ENCODE assay signal across 8 cellular contexts in genomic region chr5:163506726-163507125, GRCh38. TPM values are rescaled to one million over a fixed set of nuclear protein-coding genes. Genes with fewer than 3 reads are reported as not detected.
DNase-seq lines count a peak whose midpoint lies in the region; ATAC-seq and TF ChIP-seq lines count a peak whose summit lies in the region.

No MANE protein-coding gene starts in this region.

- ATAC-seq in GM21360 (IDR thresholded peaks at IDR 0.05; ENCODE audit: unreplicated experiment) = no peak

- 20 to 44% methylated on average over 1 to 3 of the region's 8 CpGs for WGBS in mesodermal cell (ENCODE audit: insufficient coverage in 2 of 2), 2 experiments

- H3K36me3 ChIP-seq in breast epithelium = no peaks in the 10 kb centered on the region
- peaks cover 1% of the 10 kb centered on the region for H3K36me3 ChIP-seq in mesodermal cell (ENCODE audit: control insufficient read depth, insufficient read depth, low read length)

- H3K27ac ChIP-seq in breast epithelium = peak overlapping the region; percentile 98 to 99
- H3K27ac ChIP-seq in mesodermal cell (ENCODE audit: low read depth, low read length, severe bottlenecking) = no peak overlapping the region

- no peak for TF ChIP-seq POLR2A in breast epithelium (IDR thresholded peaks at IDR 0.05)

- H3K27me3 ChIP-seq in breast epithelium = no peaks in the 10 kb centered on the region

- H3K9me3 ChIP-seq in breast epithelium = no peaks in the 10 kb centered on the region
- no peaks in the 10 kb centered on the region for H3K9me3 ChIP-seq in mesodermal cell (ENCODE audit: control insufficient read depth, low read length)

- intact Hi-C loops in breast epithelium (cut with DNase I; ENCODE audit: low total_unique reads) (no loop called here), head of caudate nucleus (cut with DNase I) (no loop called here)

- H3K4me1 ChIP-seq in breast epithelium (peaks cover 5 to 18% of the 10 kb centered on the region in 2 donors), mesodermal cell (ENCODE audit: control insufficient read depth, insufficient read depth, low read length, poor library complexity, severe bottlenecking) (peaks cover 5% of the 10 kb centered on the region)

- no peak for TF ChIP-seq CTCF in breast epithelium (IDR thresholded peaks at IDR 0.05)

- DNase-seq in Caki2 (ENCODE audit: low read depth) = peak; percentile 30
- DNase-seq in LHCN-M2 (ENCODE audit: low read depth) = peak; percentile 40
- DNase-seq in breast epithelium (ENCODE audit: low spot score in 2 of 2) = no peak
- DNase-seq in germinal center (ENCODE audit: low spot score) = no peak
- no peak for DNase-seq in NCI-H1436 (lab: John Stamatoyannopoulos, UW)
- DNase-seq in head of caudate nucleus = no peak

- in situ Hi-C loops in Caki2 (cut with HindIII; ENCODE audit: low pct_unique_long_range_greater_than_20kb, low sequenced_read_pairs) = no loop called here

- H3K4me3 ChIP-seq in breast epithelium (peak overlapping the region; percentile 58 to 75 (median 71)), mesodermal cell (ENCODE audit: extremely low read depth, insufficient read depth, low read length, poor library complexity, severe bottlenecking) (peak overlapping the region; percentile 67)

RNA-seq across cellular contexts. Expression of gene MAT2B, which starts 1.3 kb away (rescaled TPM):
- 53.5 and 59.5 TPM in 2 replicates for total RNA-seq in Caki2 (2014; rRNA removed; shearing (Covaris generic); ENCODE audit: low replicate concordance)
- total RNA-seq in LHCN-M2 (2014; rRNA removed) = 65.3 and 73.0 TPM in 2 replicates
- polyA plus RNA-seq in LHCN-M2 (2012) = 42.7 TPM
- total RNA-seq in breast epithelium = 10 to 100 TPM; 49.0 to 68.8 (median 55.4) TPM
- 49.1 TPM for polyA plus RNA-seq in mesodermal cell (2013, experiment 1 of 2)
- polyA plus RNA-seq in mesodermal cell (2013, experiment 2 of 2) = 52.3 TPM

RNA-seq across cellular contexts. Expression of gene HMMR, which starts 46.3 kb away (rescaled TPM):
- total RNA-seq in Caki2 (2014; rRNA removed; shearing (Covaris generic); ENCODE audit: low replicate concordance) = 68.7 and 74.1 TPM in 2 replicates
- total RNA-seq in LHCN-M2 (2014; rRNA removed) (110 and 127 TPM in 2 replicates), breast epithelium (1 to 10 TPM in 1 of 3 donors, under 1 TPM in 1, not detected in 1; 0.15 to 3.5 TPM)
- 12.6 TPM for polyA plus RNA-seq in LHCN-M2 (2012)
- 49.7 TPM for polyA plus RNA-seq in mesodermal cell (2013, experiment 1 of 2)
- 82.2 TPM for polyA plus RNA-seq in mesodermal cell (2013, experiment 2 of 2)

RNA-seq across cellular contexts. Expression of gene NUDCD2, which starts 46.8 kb away (rescaled TPM):
- total RNA-seq in Caki2 (2014; rRNA removed; shearing (Covaris generic); ENCODE audit: low replicate concordance) = 17.4 and 21.5 TPM in 2 replicates
- 6.7 and 7.9 TPM in 2 replicates for total RNA-seq in LHCN-M2 (2014; rRNA removed)
- polyA plus RNA-seq in LHCN-M2 (2012) = 16.8 TPM
- total RNA-seq in breast epithelium = 1 to 10 TPM; 7.0 to 9.8 (median 7.2) TPM
- 26.1 TPM for polyA plus RNA-seq in mesodermal cell (2013, experiment 1 of 2)
- 33.0 TPM for polyA plus RNA-seq in mesodermal cell (2013, experiment 2 of 2)

Comparison
In these comparisons a context has a peak if more than half of its experiments do, and no peak if none do; other contexts are left out.
1. DNase-seq: peak in Caki2 (single experiment) and LHCN-M2 (single experiment); none in breast epithelium (0 of 2), germinal center (single experiment), NCI-H1436 (single experiment) and head of caudate nucleus (0 of 42).
2. RNA of gene HMMR, which starts 46.3 kb away (total RNA-seq): 110 to 127 TPM in LHCN-M2 and 68.7 to 74.1 TPM in Caki2; 0.15 to 3.5 TPM in breast epithelium; every median in the first group is over 10 times any median in the second.